Comparison of ENCODE assay signal across 3 cellular contexts in the genomic region with DNA sequence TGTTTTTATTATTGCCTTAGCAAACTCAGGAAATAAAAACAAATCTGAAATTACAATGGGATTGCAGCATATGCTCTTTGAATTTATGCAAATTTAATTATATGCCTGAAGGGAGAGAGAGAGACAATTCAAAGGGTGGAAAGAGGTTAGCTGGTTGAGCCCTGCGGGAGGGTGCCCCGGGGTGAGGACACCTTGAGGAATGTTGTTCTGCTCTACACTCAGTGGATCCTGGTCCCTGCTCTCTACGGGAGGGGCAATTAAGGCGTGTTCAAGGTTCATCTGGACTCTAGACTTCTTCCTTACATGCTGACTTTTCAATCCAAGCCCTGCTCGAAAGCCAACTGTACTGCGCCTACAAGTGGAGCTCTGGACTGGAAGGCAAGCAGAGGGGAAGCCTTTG. TPM values are rescaled to one million over a fixed set of nuclear protein-coding genes. Genes with fewer than 3 reads are reported as not detected.
"Had no signal": no experiment of that assay in that cellular context is flagged by ENCODE, and none has a peak within 500 bp of the region (broad histone marks: within the 10 kb centered on the region; RNA-seq: fewer than 3 reads in every experiment).

No MANE protein-coding gene starts in this region.

RNA-seq across cellular contexts. Expression of a gene that starts 48.1 kb away (rescaled TPM):
- total RNA-seq: astrocyte, IMR-90, LHCN-M2 had no signal
- polyA plus RNA-seq: IMR-90 had no signal
